In genomic region chr4:2008921-2009650, GRCh38 we compare ENCODE assay signal across 8 cellular contexts. TPM values are rescaled to one million over a fixed set of nuclear protein-coding genes. Genes with fewer than 3 reads are reported as not detected.
A peak's percentile ranks its signal among the peaks of the same experiment; 100 is the strongest.
DNase-seq lines count a peak whose midpoint lies in the region; ATAC-seq, FAIRE-seq and TF ChIP-seq lines count a peak whose summit lies in the region.

Gene NELFA (minus strand): TSS chr4:2008974. CDS start chr4:2008959, 15 bp downstream.

- peak within 1 kb of the TSS; percentile 100 for H3K4me3 ChIP-seq in BJ (ENCODE audit: low read depth, low read length)
- H3K4me3 ChIP-seq in choroid plexus epithelial cell (ENCODE audit: low read depth, low read length), result peak within 1 kb of the TSS; percentile 100

- DNase-seq in BJ (ENCODE audit: low read depth), result peak; percentile 28
- DNase-seq in GM19239 (ENCODE audit: insufficient read length, low spot score), result peak; percentile 88
- peak; percentile 81 for DNase-seq in NCI-H510A treated with DMSO at 0.1 percent for 48 hours (lab: John Stamatoyannopoulos, UW)
- DNase-seq in activated CD4-positive, alpha-beta T cell treated with anti-CD3 and anti-CD28 coated beads for 4 hours, result peak; percentile 96 to 97
- DNase-seq in choroid plexus epithelial cell (ENCODE audit: low read depth), result peak; percentile 94
- peak; percentile 95 for DNase-seq in kidney tubule cell (ENCODE audit: low spot score)
- DNase-seq in stimulated activated CD4-positive, alpha-beta T cell treated with anti-CD3 and anti-CD28 coated beads, Interleukin-1b, Interleukin-23, amount 100 ng/mL, for 1 hour (ENCODE audit: low read depth in 2 of 2), result peak; percentile 86 to 89

- no peaks in the 10 kb centered on the region for H3K27me3 ChIP-seq in BJ (ENCODE audit: control insufficient read depth, insufficient read depth, low read length)

- peak; percentile 74 for ATAC-seq in HG03442 (IDR thresholded peaks at IDR 0.05; ENCODE audit: unreplicated experiment)

- CTCF ChIA-PET in BJ (lab: Yijun Ruan, JAX), result interaction anchor here (0.7 to 1.1 kb wide), 3 partner anchors 15 to 28 kb away, joined by 3 read pairs; no protein-coding TSS in a partner anchor

- peak; percentile 87 for FAIRE-seq in GM19239 (lab: Jason Lieb, UNC)

- POLR2A ChIA-PET in BJ (lab: Charles Lee), result no interaction called here

- no peaks in the 10 kb centered on the region for H3K36me3 ChIP-seq in BJ (ENCODE audit: control insufficient read depth, insufficient read depth, low read length)

- TF ChIP-seq CTCF in BJ (IDR thresholded peaks at IDR 0.05; ENCODE audit: insufficient read depth, low read depth, low read length) (peak; percentile 61), choroid plexus epithelial cell (conservative IDR thresholded peaks at IDR 0.05; ENCODE audit: low read depth, low read length) (peak; percentile 60)

RNA-seq across cellular contexts. Expression of gene NELFA, which starts in this region (rescaled TPM):
- polyA plus RNA-seq in BJ (2011; rRNA removed), result 8.6 and 12.8 TPM in 2 replicates
- 6.2 and 7.3 TPM in 2 replicates for polyA minus RNA-seq in BJ (2011; rRNA and poly(A)+ RNA removed)

Comparison
In these comparisons a context has a peak if more than half of its experiments do, and no peak if none do; other contexts are left out.
1. Peak in every context shown above with its lines: DNase-seq, ATAC-seq and H3K4me3 ChIP-seq.
2. DNase-seq: peak in every context shown above with its lines; median percentile 96 in activated CD4-positive, alpha-beta T cell treated with anti-CD3 and anti-CD28 coated beads for 4 hours; 95 in kidney tubule cell; 94 in choroid plexus epithelial cell; 88 in GM19239; 88 in stimulated activated CD4-positive, alpha-beta T cell treated with anti-CD3 and anti-CD28 coated beads, Interleukin-1b, Interleukin-23, amount 100 ng/mL, for 1 hour; 81 in NCI-H510A treated with DMSO at 0.1 percent for 48 hours; 28 in BJ.